10 cellular contexts compared by ENCODE assay signal in the genomic region with DNA sequence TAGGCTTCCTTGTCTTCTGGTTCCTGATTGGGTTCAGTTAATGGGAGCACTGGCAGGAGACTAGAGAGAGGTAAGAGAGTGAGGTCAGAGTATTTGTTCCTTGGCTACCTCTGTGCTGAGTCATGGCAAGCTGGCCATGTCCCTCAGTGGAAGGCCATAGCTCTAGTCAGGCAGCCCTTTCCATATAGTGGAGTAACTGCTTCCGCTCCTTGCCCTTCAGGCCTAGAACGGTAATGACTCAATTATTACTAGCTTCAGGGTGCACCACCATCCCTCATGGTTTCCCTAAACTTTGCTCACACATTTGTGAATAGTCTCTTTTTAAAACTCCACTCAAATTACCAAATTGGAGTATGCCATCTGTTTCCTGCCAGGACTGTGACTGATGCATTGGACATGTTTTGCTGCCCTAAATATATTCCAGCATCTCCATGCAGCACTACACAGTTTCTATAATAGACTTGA. TPM values are rescaled to one million over a fixed set of nuclear protein-coding genes. Genes with fewer than 3 reads are reported as not detected.
DNase-seq lines count a peak whose midpoint lies in the region; ATAC-seq and TF ChIP-seq lines count a peak whose summit lies in the region.
"Had no signal": no experiment of that assay in that cellular context is flagged by ENCODE, and none has a peak within 500 bp of the region (broad histone marks: within the 10 kb centered on the region; RNA-seq: fewer than 3 reads in every experiment).

No MANE protein-coding gene starts in this region.

- peak; percentile 97 for DNase-seq in HCEC 1CT
- DNase-seq in T1000 (lab: John Stamatoyannopoulos, UW): peak; percentile 81
- DNase-seq in fibroblast of the aortic adventitia (ENCODE audit: low read depth): peak; percentile 81
- DNase-seq in stromal cell of bone marrow (ENCODE audit: low read depth): peak; percentile 57
- DNase-seq in activated CD4-positive, alpha-beta T cell treated with anti-CD3 and anti-CD28 coated beads, Interleukin-2, amount 50 U/mL, for 1 hour: no peak
- DNase-seq in NCI-H146 treated with DMSO at 0.1 percent for 48 hours (lab: John Stamatoyannopoulos, UW; ENCODE audit: unreplicated experiment): no peak
- DNase-seq: activated CD4-positive, alpha-beta memory T cell treated with anti-CD3 and anti-CD28 coated beads for 36 hours; retina had no signal

- no peak for TF ChIP-seq CTCF in fibroblast of the aortic adventitia (IDR thresholded peaks at IDR 0.05; ENCODE audit: insufficient read depth, low read length)

- H3K4me3 ChIP-seq in fibroblast of the aortic adventitia (ENCODE audit: low read depth, low read length): no peak overlapping the region

- no peak for ATAC-seq in GM21576 (IDR thresholded peaks at IDR 0.05; ENCODE audit: unreplicated experiment)
- ATAC-seq: activated naive CD4-positive, alpha-beta T cell treated with anti-CD3 and anti-CD28 coated beads, Interleukin-2, amount 50 U/mL, for 72 hours had no signal

RNA-seq across cellular contexts. Expression of gene ANO10, which starts 10.5 kb away (rescaled TPM):
- total RNA-seq in fibroblast of the aortic adventitia (ENCODE audit: low replicate concordance): 27.2 and 46.4 TPM in 2 replicates

RNA-seq across cellular contexts. Expression of gene ABHD5, which starts 58.4 kb away (rescaled TPM):
- total RNA-seq in fibroblast of the aortic adventitia (ENCODE audit: low replicate concordance): 15.5 and 27.4 TPM in 2 replicates

Comparison
In these comparisons a context has a peak if more than half of its experiments do, and no peak if none do; other contexts are left out.
1. DNase-seq: peak in HCEC 1CT (single experiment), T1000 (single experiment), fibroblast of the aortic adventitia (single experiment) and stromal cell of bone marrow (single experiment); none in activated CD4-positive, alpha-beta T cell treated with anti-CD3 and anti-CD28 coated beads, Interleukin-2, amount 50 U/mL, for 1 hour (single experiment) and NCI-H146 treated with DMSO at 0.1 percent for 48 hours (single experiment).